23 cellular contexts compared by ENCODE assay signal in genomic region chr2:284896-285492, GRCh38. TPM values are rescaled to one million over a fixed set of nuclear protein-coding genes. Genes with fewer than 3 reads are reported as not detected.
DNase-seq lines count a peak whose midpoint lies in the region; FAIRE-seq and TF ChIP-seq lines count a peak whose summit lies in the region.
"Had no signal": no experiment of that assay in that cellular context is flagged by ENCODE, and none has a peak within 500 bp of the region (broad histone marks: within the 10 kb centered on the region; RNA-seq: fewer than 3 reads in every experiment).

No MANE protein-coding gene starts in this region.

- H3K4me1 Mint-ChIP-seq in HFFc6 (ENCODE audit: low read depth), result peaks cover 40% of the 10 kb centered on the region

- peaks cover 28% of the 10 kb centered on the region for H3K27me3 ChIP-seq in trophoblast cell (ENCODE audit: insufficient read depth, low read length)
- H3K27me3 ChIP-seq: testis had no signal

- H4K91ac ChIP-seq in trophoblast cell (ENCODE audit: low read depth, low read length), result no peak overlapping the region

- H3K9me3 ChIP-seq in trophoblast cell (ENCODE audit: insufficient read depth, low read depth, low read length), result peaks cover 2% of the 10 kb centered on the region
- no peaks in the 10 kb centered on the region for H3K9me3 ChIP-seq in kidney (ENCODE audit: control insufficient read depth in 1 of 2, low read length in 2 of 2)
- H3K9me3 ChIP-seq: heart right ventricle, testis had no signal

- H2BK12ac ChIP-seq in trophoblast cell (ENCODE audit: low read length), result no peak overlapping the region

- peak overlapping the region; percentile 46 for H3K27ac Mint-ChIP-seq in HFFc6
- H3K27ac Mint-ChIP-seq: activated CD8-positive, alpha-beta T cell treated with anti-CD3 and anti-CD28 coated beads for 36 hours; CD8-positive, alpha-beta memory T cell; stimulated activated memory B cell treated with anti-CD40 and anti-IgM and Interleukin-4, amounts not matched to agents 10 μg/mL and 1 μg/mL and 100 μg/mL, for 72 hours had no signal

- no peak overlapping the region for H3K14ac ChIP-seq in trophoblast cell (ENCODE audit: low read length)

- H3K4ac ChIP-seq in trophoblast cell (ENCODE audit: low read depth, low read length), result no peak overlapping the region

- no peak overlapping the region for H4K8ac ChIP-seq in trophoblast cell (ENCODE audit: low read depth, low read length)

- WGBS in trophoblast cell (ENCODE audit: extremely low coverage, insufficient coverage, insufficient read length), result no CpG with 5 or more reads among the region's 13 CpGs

- H3K18ac ChIP-seq in trophoblast cell (ENCODE audit: low read length), result no peak overlapping the region

- no peak overlapping the region for H2AFZ ChIP-seq in trophoblast cell (ENCODE audit: insufficient read depth, low read length, poor library complexity)

- peaks cover 6% of the 10 kb centered on the region for H3K36me3 Mint-ChIP-seq in HFFc6 (ENCODE audit: low read depth)

- H3K79me1 ChIP-seq in trophoblast cell (ENCODE audit: low read length), result no peaks in the 10 kb centered on the region

- H3K4me3 Mint-ChIP-seq in HFFc6, result no peak overlapping the region; the same call in 1 of the 2 replicates
- H3K4me3 Mint-ChIP-seq: activated CD8-positive, alpha-beta T cell treated with anti-CD3 and anti-CD28 coated beads for 36 hours; stimulated activated memory B cell treated with anti-CD40 and anti-IgM and Interleukin-4, amounts not matched to agents 10 μg/mL and 1 μg/mL and 100 μg/mL, for 72 hours had no signal

- DNase-seq in HFFc6, result no peak
- peak; percentile 46 for DNase-seq in fibroblast of pulmonary artery (ENCODE audit: low read depth)
- peak; percentile 59 to 71 for DNase-seq in trophoblast cell
- DNase-seq in NCI-H2227 treated with DMSO at 0.1 percent for 48 hours (lab: John Stamatoyannopoulos, UW), result no peak
- DNase-seq in kidney, result no peak
- no peak for DNase-seq in activated gamma-delta T cell (lab: John Stamatoyannopoulos, UW)
- DNase-seq: activated CD8-positive, alpha-beta T cell treated with anti-CD3 and anti-CD28 coated beads for 36 hours; activated naive CD4-positive, alpha-beta T cell; activated T-cell treated with anti-CD3 and anti-CD28 coated beads for 4 hours; amniotic stem cell; CD8-positive, alpha-beta memory T cell; central memory CD4-positive, alpha-beta T cell; dorsolateral prefrontal cortex; heart right ventricle; left ventricle myocardium superior; NCI-H1105 treated with DMSO at 0.1 percent for 48 hours; NCI-H2081 treated with DMSO at 0.1 percent for 48 hours; NCI-H510A; testis had no signal

- no peak overlapping the region for H2BK120ac ChIP-seq in trophoblast cell (ENCODE audit: insufficient read depth, low read length, poor library complexity)

- no peak overlapping the region for H3K4me3 ChIP-seq in fibroblast of pulmonary artery (replicated peaks; ENCODE audit: low read depth, low read length)
- no peak overlapping the region for H3K4me3 ChIP-seq in trophoblast cell (ENCODE audit: low read depth, low read length)
- H3K4me3 ChIP-seq in kidney (ENCODE audit: low read length in 2 of 2), result no peak overlapping the region
- H3K4me3 ChIP-seq: dorsolateral prefrontal cortex, heart right ventricle, skin epidermis, testis had no signal

- no peak overlapping the region for H3K4me2 ChIP-seq in trophoblast cell (ENCODE audit: low read length)

- no peak overlapping the region for H3K23ac ChIP-seq in trophoblast cell (ENCODE audit: low read length)

- intact Hi-C loops in kidney (cut with DNase I), result no loop called here

- TF ChIP-seq CTCF in HFFc6 (IDR thresholded peaks at IDR 0.05), result no peak
- TF ChIP-seq CTCF in VCaP (conservative IDR thresholded peaks at IDR 0.05), result no peak
- no peak for TF ChIP-seq CTCF in fibroblast of pulmonary artery (IDR thresholded peaks at IDR 0.05; ENCODE audit: low read length, missing control alignments)
- TF ChIP-seq CTCF in kidney (IDR thresholded peaks at IDR 0.05; ENCODE audit: borderline replicate concordance, extremely low read depth, insufficient read depth), result no peak

- H3K9ac ChIP-seq in trophoblast cell (ENCODE audit: low read length) (no peak overlapping the region), kidney (ENCODE audit: low read length in 2 of 2) (no peak overlapping the region)

- H3K27me3 Mint-ChIP-seq in HFFc6 (ENCODE audit: insufficient read depth), result peaks cover 6% of the 10 kb centered on the region; the same call in 1 of the 2 replicates

- no peak overlapping the region for H2BK5ac ChIP-seq in trophoblast cell (ENCODE audit: low read depth, low read length, poor library complexity)

- H3K4me1 ChIP-seq in trophoblast cell (ENCODE audit: control insufficient read depth in 1 of 2, insufficient read depth in 2 of 2, low read length in 2 of 2) (peaks cover 10 to 11% of the 10 kb centered on the region in 2 experiments), kidney (ENCODE audit: control insufficient read depth in 1 of 2, insufficient read depth in 1 of 2, low read depth in 1 of 2, low read length in 2 of 2) (peaks cover 2 to 9% of the 10 kb centered on the region in 2 donors)

- no peaks in the 10 kb centered on the region for H3K9me3 Mint-ChIP-seq in HFFc6
- H3K9me3 Mint-ChIP-seq: activated CD8-positive, alpha-beta T cell treated with anti-CD3 and anti-CD28 coated beads for 36 hours; CD8-positive, alpha-beta memory T cell; stimulated activated memory B cell treated with anti-CD40 and anti-IgM and Interleukin-4, amounts not matched to agents 10 μg/mL and 1 μg/mL and 100 μg/mL, for 72 hours had no signal

- no peaks in the 10 kb centered on the region for H3K79me2 ChIP-seq in trophoblast cell (ENCODE audit: control insufficient read depth, insufficient read depth, low read length, poor library complexity)

- H2AK5ac ChIP-seq in trophoblast cell (ENCODE audit: low read length), result no peak overlapping the region

- H3K27ac ChIP-seq in VCaP (peak overlapping the region; percentile 17; the same call in 1 of the 2 replicates), trophoblast cell (ENCODE audit: low read depth, low read length) (no peak overlapping the region), kidney (ENCODE audit: low read depth in 2 of 2, low read length in 2 of 2) (no peak overlapping the region)
- H3K27ac ChIP-seq: dorsolateral prefrontal cortex, skin epidermis had no signal

- FAIRE-seq in kidney (lab: Jason Lieb, UNC), result no peak
- FAIRE-seq: endothelial cell of umbilical vein had no signal

- H3K36me3 ChIP-seq in trophoblast cell (ENCODE audit: control insufficient read depth in 1 of 2, insufficient read depth in 2 of 2, low read length in 2 of 2) (peaks cover 16 to 20% of the 10 kb centered on the region in 2 experiments), kidney (ENCODE audit: control insufficient read depth in 1 of 2, insufficient read depth in 2 of 2, low read length in 2 of 2) (peaks cover 0 to 8% of the 10 kb centered on the region in 2 donors)

- no peak overlapping the region for H4K12ac ChIP-seq in trophoblast cell (ENCODE audit: low read depth, low read length)

RNA-seq across cellular contexts. Expression of gene ALKAL2, which starts 2.9 kb away (rescaled TPM):
- total RNA-seq in HFFc6 (2021; fragmentation: NEBNext Ultra II Directional; extraction: Animal tissue kit (Norgen Biotek cat#: 25700)), result not detected
- 0.74 and 0.75 TPM in 2 replicates for polyA plus RNA-seq in trophoblast cell (2013)
- 18.2 TPM for total RNA-seq in kidney
- 8.0 TPM for polyA plus RNA-seq in kidney (ENCODE audit: insufficient read depth, low read depth, low replicate concordance)
- total RNA-seq: activated CD8-positive, alpha-beta T cell treated with anti-CD3 and anti-CD28 coated beads for 36 hours; CD8-positive, alpha-beta memory T cell; endothelial cell of umbilical vein had no signal
- polyA plus RNA-seq: CD8-positive, alpha-beta memory T cell; endothelial cell of umbilical vein had no signal

RNA-seq across cellular contexts. Expression of gene ACP1, which starts 20.2 kb away (rescaled TPM):
- total RNA-seq in HFFc6 (2021; fragmentation: NEBNext Ultra II Directional; extraction: Animal tissue kit (Norgen Biotek cat#: 25700)), result 10 to 100 TPM; 83.4 to 95.3 (median 89.2) TPM
- polyA plus RNA-seq in trophoblast cell (2013), result 126 TPM in 2 replicates
- 75.1 TPM for total RNA-seq in kidney
- polyA plus RNA-seq in kidney (ENCODE audit: insufficient read depth, low read depth, low replicate concordance), result 122 TPM

RNA-seq across cellular contexts. Expression of gene SH3YL1, which starts 21.2 kb away (rescaled TPM):
- 10 to 100 TPM in 4 of 6 experiments, 1 to 10 TPM in 2; 9.9 to 14.2 (median 12.7) TPM for total RNA-seq in HFFc6 (2021; fragmentation: NEBNext Ultra II Directional; extraction: Animal tissue kit (Norgen Biotek cat#: 25700))
- polyA plus RNA-seq in trophoblast cell (2013), result 43.4 and 44.4 TPM in 2 replicates
- 57.3 TPM for total RNA-seq in kidney
- polyA plus RNA-seq in kidney (ENCODE audit: insufficient read depth, low read depth, low replicate concordance), result 111 TPM

Comparison
In these comparisons a context has a peak if more than half of its experiments do, and no peak if none do; other contexts are left out.
1. DNase-seq: peak in fibroblast of pulmonary artery (single experiment) and trophoblast cell (2 of 2); none in HFFc6 (single experiment), NCI-H2227 treated with DMSO at 0.1 percent for 48 hours (single experiment), kidney (single experiment) and activated gamma-delta T cell (single experiment).
2. RNA of gene ALKAL2, which starts 2.9 kb away (total RNA-seq): 18.2 TPM in kidney (single experiment); not detected in HFFc6; every median in the first group is over 10 times any median in the second.